ENCODE assay signal across 15 cellular contexts in genomic region chr3:23004971-23005370, GRCh38.
DNase-seq lines count a peak whose midpoint lies in the region; ATAC-seq and TF ChIP-seq lines count a peak whose summit lies in the region.
"Had no signal": no experiment of that assay in that cellular context is flagged by ENCODE, and none has a peak within 500 bp of the region (broad histone marks: within the 10 kb centered on the region; RNA-seq: fewer than 3 reads in every experiment).

No MANE protein-coding gene starts in this region.

- no peak overlapping the region for H2BK15ac ChIP-seq in mesenchymal stem cell (ENCODE audit: low read depth, poor library complexity, severe bottlenecking)

- H3K4me3 ChIP-seq in cardiac fibroblast (replicated peaks in 1 of 2; ENCODE audit: low read depth in 2 of 2, low read length in 2 of 2) (no peak overlapping the region), mesenchymal stem cell (ENCODE audit: insufficient read depth in 1 of 2, low read depth in 1 of 2, low read length in 2 of 2) (no peak overlapping the region)
- H3K4me3 ChIP-seq: dorsolateral prefrontal cortex had no signal

- H2AK5ac ChIP-seq in mesenchymal stem cell (ENCODE audit: low read length, severe bottlenecking): no peak overlapping the region

- H3K4me2 ChIP-seq in mesenchymal stem cell (ENCODE audit: low read length, poor library complexity, severe bottlenecking): no peak overlapping the region

- H3K14ac ChIP-seq in mesenchymal stem cell (ENCODE audit: low read length in 2 of 2): no peak overlapping the region

- ATAC-seq in GM21360 (IDR thresholded peaks at IDR 0.05; ENCODE audit: unreplicated experiment): no peak
- ATAC-seq: activated CD8-positive, alpha-beta memory T cell treated with anti-CD3 and anti-CD28 coated beads, Interleukin-2, amount 10 ng/mL, durations not matched to agents 7 days and 5 days had no signal

- no peak overlapping the region for H2BK12ac ChIP-seq in mesenchymal stem cell (ENCODE audit: low read length in 2 of 2)

- no peak overlapping the region for H3K27ac ChIP-seq in mesenchymal stem cell (ENCODE audit: low read length, poor library complexity, severe bottlenecking)
- H3K27ac ChIP-seq: dorsolateral prefrontal cortex had no signal

- H3K23ac ChIP-seq in mesenchymal stem cell (ENCODE audit: low read length in 2 of 2): no peak overlapping the region

- no peak overlapping the region for H4K8ac ChIP-seq in mesenchymal stem cell (ENCODE audit: low read length)

- no peaks in the 10 kb centered on the region for H3K79me1 ChIP-seq in mesenchymal stem cell (replicated peaks; ENCODE audit: low read length, poor library complexity, severe bottlenecking)

- no peak overlapping the region for H4K91ac ChIP-seq in mesenchymal stem cell (ENCODE audit: low read length)

- H3K9ac ChIP-seq in mesenchymal stem cell (ENCODE audit: low read length): no peak overlapping the region

- H2BK5ac ChIP-seq in mesenchymal stem cell (ENCODE audit: low read depth, low read length, poor library complexity, severe bottlenecking): no peak overlapping the region

- 44% methylated on average over 3 of the region's 5 CpGs for WGBS in mesenchymal stem cell

- DNase-seq in COLO829 (ENCODE audit: low spot score): peak; percentile 3
- DNase-seq in LoVo (ENCODE audit: low spot score): peak; percentile 61
- DNase-seq in cardiac fibroblast (ENCODE audit: low read depth in 2 of 2): peak; percentile 68 to 92
- peak; percentile 46 for DNase-seq in mesenchymal stem cell
- DNase-seq in activated CD4-positive, alpha-beta T cell treated with anti-CD3 and anti-CD28 coated beads for 1 hour: no peak
- DNase-seq in AML-193 (lab: John Stamatoyannopoulos, UW): no peak
- no peak for DNase-seq in occipital lobe (lab: John Stamatoyannopoulos, UW)
- DNase-seq: activated CD8-positive, alpha-beta memory T cell treated with anti-CD3 and anti-CD28 coated beads, Interleukin-2, amount 10 ng/mL, durations not matched to agents 7 days and 5 days; activated naive CD8-positive, alpha-beta T cell treated with anti-CD3 and anti-CD28 coated beads for 36 hours; dorsolateral prefrontal cortex; hypothalamus; NCI-H1105; posterior cingulate gyrus; stimulated activated CD4-positive, alpha-beta T cell treated with anti-CD3 and anti-CD28 coated beads, Interleukin-4, amount 100 ng/mL, for 24 hours had no signal

- no peak overlapping the region for H3K18ac ChIP-seq in mesenchymal stem cell (ENCODE audit: low read depth in 1 of 2, low read length in 2 of 2)

- H2BK120ac ChIP-seq in mesenchymal stem cell (ENCODE audit: low read depth, low read length): no peak overlapping the region

- H2AFZ ChIP-seq in mesenchymal stem cell (ENCODE audit: low read depth, low read length): no peak overlapping the region

- H3K9me3 ChIP-seq in mesenchymal stem cell (ENCODE audit: control insufficient read depth, low read length): no peaks in the 10 kb centered on the region

- no peak for TF ChIP-seq CTCF in cardiac fibroblast (IDR thresholded peaks at IDR 0.05; ENCODE audit: low read depth, low read length)

- no peak overlapping the region for H3K4ac ChIP-seq in mesenchymal stem cell (ENCODE audit: low read depth in 1 of 2, low read length in 2 of 2)

- peaks cover 4% of the 10 kb centered on the region for H3K4me1 ChIP-seq in mesenchymal stem cell (ENCODE audit: control insufficient read depth, insufficient read depth, low read depth, low read length)

- H3K36me3 ChIP-seq in mesenchymal stem cell (ENCODE audit: control insufficient read depth in 1 of 2, insufficient read depth in 2 of 2, low read depth in 1 of 2, low read length in 2 of 2): no peaks in the 10 kb centered on the region

- no peaks in the 10 kb centered on the region for H3K27me3 ChIP-seq in mesenchymal stem cell (ENCODE audit: control insufficient read depth in 1 of 2, insufficient read depth in 1 of 2, low read length in 2 of 2)
- H3K27me3 ChIP-seq: dorsolateral prefrontal cortex had no signal

Comparison
In these comparisons a context has a peak if more than half of its experiments do, and no peak if none do; other contexts are left out.
1. DNase-seq: peak in COLO829 (single experiment), LoVo (single experiment), cardiac fibroblast (2 of 2) and mesenchymal stem cell (single experiment); none in activated CD4-positive, alpha-beta T cell treated with anti-CD3 and anti-CD28 coated beads for 1 hour (single experiment), AML-193 (0 of 2) and occipital lobe (single experiment).